Comparison of ENCODE assay signal across 11 cellular contexts in the genomic region with DNA sequence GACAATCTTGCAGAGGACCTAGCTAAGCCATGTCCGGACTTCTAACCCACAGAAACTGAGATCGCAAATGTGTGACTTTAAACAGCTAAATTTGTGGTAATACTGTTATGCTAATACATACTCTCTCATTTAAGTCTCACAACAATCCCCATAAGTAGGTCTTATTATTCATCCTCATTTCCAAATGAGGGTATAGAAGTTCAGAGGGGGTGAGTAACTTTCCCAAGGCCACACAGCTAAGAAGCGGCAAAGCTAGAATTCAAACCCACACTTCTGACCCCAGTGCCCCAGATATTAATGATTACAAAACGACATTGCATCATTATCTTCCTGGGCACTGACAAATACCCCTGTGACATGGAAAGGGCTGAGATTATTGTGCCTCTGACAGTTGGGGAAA.
DNase-seq lines count a peak whose midpoint lies in the region; ATAC-seq and TF ChIP-seq lines count a peak whose summit lies in the region.
"Had no signal": no experiment of that assay in that cellular context is flagged by ENCODE, and none has a peak within 500 bp of the region (broad histone marks: within the 10 kb centered on the region; RNA-seq: fewer than 3 reads in every experiment).

No MANE protein-coding gene starts in this region.

- no peak overlapping the region for H3K18ac ChIP-seq in mesendoderm (ENCODE audit: low read length)

- no peak overlapping the region for H2BK120ac ChIP-seq in mesendoderm (ENCODE audit: low read depth, low read length)

- H3K27ac ChIP-seq in skeletal muscle tissue (ENCODE audit: low read depth, low read length) (peak overlapping the region; percentile 11), mesendoderm (ENCODE audit: low read depth, low read length) (no peak overlapping the region)

- no peak for ATAC-seq in WTC11
- ATAC-seq: HCT116 had no signal

- no CpG with 5 or more reads among the region's 4 CpGs for WGBS in mesendoderm (ENCODE audit: extremely low coverage, insufficient coverage, low lambda C conversion rate)

- DNase-seq in AG20443 (ENCODE audit: low spot score) (peak; percentile 1), WTC11 (ENCODE audit: low spot score) (no peak), immature natural killer cell (peak; percentile 44 to 58 (median 44)), mesendoderm (no peak), NCI-H1105 treated with DMSO at 0.1 percent for 48 hours (lab: John Stamatoyannopoulos, UW) (no peak), NCI-H2196 treated with DMSO at 0.1 percent for 48 hours (lab: John Stamatoyannopoulos, UW; ENCODE audit: unreplicated experiment) (no peak)
- DNase-seq: CD8-positive, alpha-beta memory T cell; NCI-H345; NK-92 treated with Interleukin-12 subunit alpha and Interleukin-12 subunit beta, amount 100 ng/mL, for 24 hours had no signal

- H3K27me3 ChIP-seq in skeletal muscle tissue (ENCODE audit: control insufficient read depth in 3 of 3, insufficient read depth in 3 of 3, low read length in 3 of 3) (peaks cover 9 to 23% (median 19%) of the 10 kb centered on the region in 3 donors), mesendoderm (ENCODE audit: insufficient read depth, low read length, poor library complexity) (no peaks in the 10 kb centered on the region)

- no peaks in the 10 kb centered on the region for H3K79me1 ChIP-seq in mesendoderm (ENCODE audit: low read length)

- no peak overlapping the region for H2BK15ac ChIP-seq in mesendoderm (replicated peaks; ENCODE audit: low read depth)

- H3K56ac ChIP-seq in mesendoderm (ENCODE audit: low read length) = no peak overlapping the region

- H3K9me3 Mint-ChIP-seq in WTC11 (no peaks in the 10 kb centered on the region), immature natural killer cell (peaks cover 0 to 5% (median 0%) of the 10 kb centered on the region in 6 donors)
- H3K9me3 Mint-ChIP-seq: CD8-positive, alpha-beta memory T cell had no signal

- H3K36me3 Mint-ChIP-seq in WTC11 (no peaks in the 10 kb centered on the region), immature natural killer cell (no peaks in the 10 kb centered on the region)

- H3K27ac Mint-ChIP-seq in WTC11 (no peak overlapping the region), immature natural killer cell (peak overlapping the region; percentile 79 to 98 (median 94))
- H3K27ac Mint-ChIP-seq: CD8-positive, alpha-beta memory T cell had no signal

- H3K9me3 ChIP-seq in skeletal muscle tissue (ENCODE audit: control insufficient read depth in 3 of 3, low read length in 3 of 3) = no peaks in the 10 kb centered on the region

- H3K27me3 Mint-ChIP-seq in WTC11 (ENCODE audit: low read depth) = peaks cover 12% of the 10 kb centered on the region
- peaks cover 4 to 8% (median 5%) of the 10 kb centered on the region in 3 donors for H3K27me3 Mint-ChIP-seq in immature natural killer cell (ENCODE audit: low read depth in 3 of 3)

- POLR2A ChIA-PET in WTC11 (lab: Charles Lee) = no interaction called here

- no peak overlapping the region for H3K4me3 Mint-ChIP-seq in WTC11
- H3K4me3 Mint-ChIP-seq in immature natural killer cell = peak overlapping the region; percentile 56 to 81 (median 73)
- H3K4me3 Mint-ChIP-seq: CD8-positive, alpha-beta memory T cell had no signal

- no peak overlapping the region for H2AK5ac ChIP-seq in mesendoderm (ENCODE audit: low read length)

- no peak overlapping the region for H3K4ac ChIP-seq in mesendoderm (ENCODE audit: low read depth, low read length)

- no peak overlapping the region for H2BK5ac ChIP-seq in mesendoderm (ENCODE audit: low read length)

- H3K4me3 ChIP-seq in skeletal muscle tissue (ENCODE audit: low read length in 3 of 3) (no peak overlapping the region), mesendoderm (ENCODE audit: low read length) (no peak overlapping the region)

- no peak overlapping the region for H3K4me2 ChIP-seq in mesendoderm (ENCODE audit: low read length)

- H3K36me3 ChIP-seq in skeletal muscle tissue (ENCODE audit: control insufficient read depth in 3 of 3, insufficient read depth in 3 of 3, low read length in 3 of 3) (no peaks in the 10 kb centered on the region), mesendoderm (ENCODE audit: control insufficient read depth, insufficient read depth, low read length) (no peaks in the 10 kb centered on the region)

- no peaks in the 10 kb centered on the region for H3K79me2 ChIP-seq in mesendoderm (ENCODE audit: control insufficient read depth, insufficient read depth, low read length)

- H3K4me1 ChIP-seq in skeletal muscle tissue (ENCODE audit: control insufficient read depth in 3 of 3, insufficient read depth in 3 of 3, low read length in 3 of 3) (peaks cover 2 to 5% (median 4%) of the 10 kb centered on the region in 3 donors), mesendoderm (ENCODE audit: control insufficient read depth, low read depth, low read length) (peaks cover 7% of the 10 kb centered on the region)

- peaks cover 31% of the 10 kb centered on the region for H3K4me1 Mint-ChIP-seq in WTC11
- H3K4me1 Mint-ChIP-seq in immature natural killer cell = peaks cover 60% of the 10 kb centered on the region in 2 donors

- H4K5ac ChIP-seq in mesendoderm (ENCODE audit: low read length) = no peak overlapping the region

- no peak for TF ChIP-seq CTCF in WTC11 (IDR thresholded peaks at IDR 0.05)

- no peak overlapping the region for H3K23ac ChIP-seq in mesendoderm (ENCODE audit: low read length)

- CTCF ChIA-PET in WTC11 (lab: Charles Lee) = interaction anchor here (0.7 to 1.2 kb wide), 4 partner anchors 9 to 114 kb away, joined by 3 to 4 read pairs (median 3); no protein-coding TSS in a partner anchor

- H3K9ac ChIP-seq in skeletal muscle tissue (ENCODE audit: low read depth in 1 of 3, low read length in 3 of 3) (no peak overlapping the region), mesendoderm (ENCODE audit: low read length) (no peak overlapping the region)

- H4K8ac ChIP-seq in mesendoderm (ENCODE audit: low read depth, low read length) = no peak overlapping the region

TF ChIP-seq in WTC11, 78 proteins besides CTCF, POLR2A, EP300 and RAD21:
- TF ChIP-seq GABPB1 (CRISPR knock-in tag; IDR thresholded peaks at IDR 0.05) = peak; percentile 63; the same call in 1 of the 2 replicates
- TF ChIP-seq TCF7 (CRISPR knock-in tag; IDR thresholded peaks at IDR 0.05; ENCODE audit: low read depth) = no peak

Comparison
In these comparisons a context has a peak if more than half of its experiments do, and no peak if none do; other contexts are left out.
1. DNase-seq: peak in AG20443 (single experiment) and immature natural killer cell (3 of 3); none in WTC11 (single experiment), mesendoderm (single experiment), NCI-H1105 treated with DMSO at 0.1 percent for 48 hours (single experiment) and NCI-H2196 treated with DMSO at 0.1 percent for 48 hours (single experiment).